ENCODE assay signal across 2 cellular contexts in the genomic region with DNA sequence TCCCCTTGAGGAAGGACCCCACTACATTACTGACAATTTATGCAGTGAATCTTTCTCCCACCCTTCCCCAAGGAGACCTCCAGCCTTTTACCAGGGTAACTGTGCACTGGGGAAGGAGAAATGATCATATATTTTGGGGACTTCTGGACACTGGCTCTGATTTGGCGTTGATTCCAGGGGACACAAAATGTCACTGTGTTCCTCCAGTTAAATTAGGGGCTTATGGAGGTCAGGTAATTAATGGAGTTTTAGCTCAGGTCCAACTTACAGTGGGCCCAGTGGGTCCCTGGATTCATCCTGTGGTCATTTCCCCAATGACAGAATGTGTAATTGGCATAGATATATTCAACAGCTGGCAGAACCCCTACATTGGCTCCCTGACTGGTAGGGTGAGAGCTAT. TPM values are rescaled to one million over a fixed set of nuclear protein-coding genes. Genes with fewer than 3 reads are reported as not detected.
"Had no signal": no experiment of that assay in that cellular context is flagged by ENCODE, and none has a peak within 500 bp of the region (broad histone marks: within the 10 kb centered on the region; RNA-seq: fewer than 3 reads in every experiment).

No MANE protein-coding gene starts in this region.

RNA-seq across cellular contexts. Expression of gene CCL4L2, which starts 8.7 kb away (rescaled TPM):
- total RNA-seq: activated CD4-positive, alpha-beta T cell treated with anti-CD3 and anti-CD28 coated beads, Interleukin-2, amount 10 ng/mL, durations not matched to agents 7 days and 5 days; WTC11 had no signal

RNA-seq across cellular contexts. Expression of gene CCL3L1, which starts 23.0 kb away (rescaled TPM):
- total RNA-seq: activated CD4-positive, alpha-beta T cell treated with anti-CD3 and anti-CD28 coated beads, Interleukin-2, amount 10 ng/mL, durations not matched to agents 7 days and 5 days; WTC11 had no signal
